ENCODE assay signal across 6 cellular contexts in the genomic region with DNA sequence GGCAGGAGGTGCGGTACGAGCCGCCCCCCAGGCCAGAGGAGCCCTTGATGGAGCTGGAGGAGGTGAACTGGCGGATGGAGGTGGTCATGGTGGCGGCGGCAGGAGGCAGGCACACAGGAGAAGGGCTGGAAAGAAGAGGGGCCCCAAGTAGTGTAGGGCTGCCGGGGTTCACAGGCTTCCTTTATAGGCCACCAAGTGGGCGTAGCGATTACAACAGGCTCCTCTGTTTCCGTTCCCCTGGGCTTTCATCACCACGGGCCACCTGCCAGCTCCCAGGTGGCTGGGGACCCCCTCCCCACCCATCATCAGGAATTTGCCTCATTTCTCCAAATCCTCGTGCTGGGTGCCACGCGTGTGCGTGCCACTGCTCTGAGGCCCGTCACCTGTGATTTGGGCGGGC. TPM values are rescaled to one million over a fixed set of nuclear protein-coding genes. Genes with fewer than 3 reads are reported as not detected.
"Had no signal": no experiment of that assay in that cellular context is flagged by ENCODE, and none has a peak within 500 bp of the region (broad histone marks: within the 10 kb centered on the region; RNA-seq: fewer than 3 reads in every experiment).

No MANE protein-coding gene starts in this region.

RNA-seq across cellular contexts. Expression of a gene that starts 50.1 kb away (rescaled TPM):
- total RNA-seq: HepG2, HT1080, IMR-90, M059J, Right ventricle myocardium superior, SJSA1 had no signal
